In the genomic region with DNA sequence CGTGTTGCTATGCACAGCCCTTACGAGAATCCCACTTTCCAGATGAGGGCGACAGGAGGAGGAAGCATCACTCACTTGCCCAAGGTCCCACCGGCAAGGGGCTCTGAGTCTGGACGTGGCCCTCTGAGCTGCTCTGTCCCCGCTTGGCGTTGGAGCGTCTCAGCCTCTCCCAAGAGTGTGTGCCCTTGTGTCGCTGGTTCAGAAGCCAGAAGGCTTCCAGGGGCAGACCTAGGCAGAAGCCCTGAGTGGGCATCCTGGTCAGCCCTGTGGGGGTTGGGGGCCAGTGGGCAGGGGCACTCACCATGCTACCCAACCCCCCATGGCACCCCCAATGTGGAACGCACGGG, we compare ENCODE assay signal across 1 cellular context.
TF ChIP-seq lines count a peak whose summit lies in the region.

No MANE protein-coding gene starts in this region.

TF ChIP-seq in WTC11, 78 proteins besides CTCF, POLR2A, EP300 and RAD21 (continued from another document):
- TF ChIP-seq, protein P1, sequence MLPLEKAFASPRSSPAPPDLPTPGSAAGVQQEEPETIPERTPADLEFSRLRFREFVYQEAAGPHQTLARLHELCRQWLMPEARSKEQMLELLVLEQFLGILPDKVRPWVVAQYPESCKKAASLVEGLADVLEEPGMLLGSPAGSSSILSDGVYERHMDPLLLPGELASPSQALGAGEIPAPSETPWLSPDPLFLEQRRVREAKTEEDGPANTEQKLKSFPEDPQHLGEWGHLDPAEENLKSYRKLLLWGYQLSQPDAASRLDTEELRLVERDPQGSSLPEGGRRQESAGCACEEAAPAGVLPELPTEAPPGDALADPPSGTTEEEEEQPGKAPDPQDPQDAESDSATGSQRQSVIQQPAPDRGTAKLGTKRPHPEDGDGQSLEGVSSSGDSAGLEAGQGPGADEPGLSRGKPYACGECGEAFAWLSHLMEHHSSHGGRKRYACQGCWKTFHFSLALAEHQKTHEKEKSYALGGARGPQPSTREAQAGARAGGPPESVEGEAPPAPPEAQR (CRISPR knock-in tag; IDR thresholded peaks at IDR 0.05), result no peak
- TF ChIP-seq, protein P2, sequence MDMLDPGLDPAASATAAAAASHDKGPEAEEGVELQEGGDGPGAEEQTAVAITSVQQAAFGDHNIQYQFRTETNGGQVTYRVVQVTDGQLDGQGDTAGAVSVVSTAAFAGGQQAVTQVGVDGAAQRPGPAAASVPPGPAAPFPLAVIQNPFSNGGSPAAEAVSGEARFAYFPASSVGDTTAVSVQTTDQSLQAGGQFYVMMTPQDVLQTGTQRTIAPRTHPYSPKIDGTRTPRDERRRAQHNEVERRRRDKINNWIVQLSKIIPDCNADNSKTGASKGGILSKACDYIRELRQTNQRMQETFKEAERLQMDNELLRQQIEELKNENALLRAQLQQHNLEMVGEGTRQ (CRISPR knock-in tag; IDR thresholded peaks at IDR 0.05), result no peak
- TF ChIP-seq, protein P3, sequence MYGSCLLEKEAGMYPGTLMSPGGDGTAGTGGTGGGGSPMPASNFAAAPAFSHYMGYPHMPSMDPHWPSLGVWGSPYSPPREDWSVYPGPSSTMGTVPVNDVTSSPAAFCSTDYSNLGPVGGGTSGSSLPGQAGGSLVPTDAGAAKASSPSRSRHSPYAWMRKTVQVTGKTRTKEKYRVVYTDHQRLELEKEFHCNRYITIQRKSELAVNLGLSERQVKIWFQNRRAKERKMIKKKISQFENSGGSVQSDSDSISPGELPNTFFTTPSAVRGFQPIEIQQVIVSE (CRISPR knock-in tag; IDR thresholded peaks at IDR 0.05; ENCODE audit: borderline replicate concordance), result no peak
- TF ChIP-seq ESRRA (CRISPR knock-in tag; IDR thresholded peaks at IDR 0.05; ENCODE audit: borderline replicate concordance), result no peak
- TF ChIP-seq ZNF423 (CRISPR knock-in tag; IDR thresholded peaks at IDR 0.05), result no peak
- TF ChIP-seq NFYB (CRISPR knock-in tag; conservative IDR thresholded peaks at IDR 0.05; ENCODE audit: low read depth), result no peak
- no peak for TF ChIP-seq ZNF219 (CRISPR knock-in tag; IDR thresholded peaks at IDR 0.05; ENCODE audit: borderline replicate concordance)
- TF ChIP-seq GABPB1 (CRISPR knock-in tag; IDR thresholded peaks at IDR 0.05), result no peak
- TF ChIP-seq, protein P4, sequence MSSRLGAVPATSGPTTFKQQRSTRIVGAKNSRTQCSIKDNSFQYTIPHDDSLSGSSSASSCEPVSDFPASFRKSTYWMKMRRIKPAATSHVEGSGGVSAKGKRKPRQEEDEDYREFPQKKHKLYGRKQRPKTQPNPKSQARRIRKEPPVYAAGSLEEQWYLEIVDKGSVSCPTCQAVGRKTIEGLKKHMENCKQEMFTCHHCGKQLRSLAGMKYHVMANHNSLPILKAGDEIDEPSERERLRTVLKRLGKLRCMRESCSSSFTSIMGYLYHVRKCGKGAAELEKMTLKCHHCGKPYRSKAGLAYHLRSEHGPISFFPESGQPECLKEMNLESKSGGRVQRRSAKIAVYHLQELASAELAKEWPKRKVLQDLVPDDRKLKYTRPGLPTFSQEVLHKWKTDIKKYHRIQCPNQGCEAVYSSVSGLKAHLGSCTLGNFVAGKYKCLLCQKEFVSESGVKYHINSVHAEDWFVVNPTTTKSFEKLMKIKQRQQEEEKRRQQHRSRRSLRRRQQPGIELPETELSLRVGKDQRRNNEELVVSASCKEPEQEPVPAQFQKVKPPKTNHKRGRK (CRISPR knock-in tag; IDR thresholded peaks at IDR 0.05; ENCODE audit: borderline replicate concordance), result no peak
